ENCODE assay signal across 1 cellular context in the genomic region with DNA sequence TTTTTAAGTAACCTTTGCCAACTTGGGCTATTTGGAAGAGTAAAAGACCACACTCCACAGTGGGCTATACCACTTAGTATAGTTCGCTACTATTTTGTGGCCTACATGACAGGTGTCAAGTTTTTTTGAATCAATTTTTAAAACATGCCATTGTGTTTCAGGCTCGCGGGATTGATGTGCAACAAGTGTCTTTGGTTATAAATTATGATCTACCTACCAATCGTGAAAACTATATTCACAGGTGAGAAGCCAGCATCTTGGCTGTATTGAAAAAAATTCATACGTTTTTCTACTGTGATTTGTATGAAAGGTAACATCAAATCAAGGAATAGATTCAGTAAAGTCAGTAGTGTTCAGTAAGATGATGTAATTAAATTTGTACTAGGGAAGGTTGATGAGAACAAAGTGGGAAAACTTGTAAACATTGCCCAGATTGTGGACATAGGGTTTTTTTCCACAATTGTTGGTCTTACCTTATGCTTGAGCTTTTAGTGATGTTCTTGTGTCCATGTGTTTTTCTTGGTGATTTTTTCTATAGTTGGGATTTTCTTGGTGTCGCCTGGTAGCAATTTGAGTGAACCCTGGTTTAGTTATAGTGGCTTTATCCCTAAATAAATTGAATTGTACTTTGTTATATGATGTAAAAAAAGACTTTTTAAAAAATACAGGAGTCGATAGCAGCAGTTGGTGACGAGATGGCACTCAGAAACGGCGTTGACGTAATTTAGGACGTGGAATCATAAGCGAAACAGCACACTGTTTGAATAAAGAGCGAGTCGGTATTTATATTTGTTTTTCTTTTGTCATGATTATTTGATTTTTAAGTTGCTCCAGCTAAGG.
TF ChIP-seq lines count a peak whose summit lies in the region.

No MANE protein-coding gene starts in this region.

TF ChIP-seq in H1, 55 proteins besides CTCF, POLR2A, EP300 and RAD21:
- TF ChIP-seq RXRA (IDR thresholded peaks at IDR 0.05; ENCODE audit: insufficient read depth, low read depth, low read length), result no peak
- TF ChIP-seq POLR2AphosphoS5 (IDR thresholded peaks at IDR 0.05; ENCODE audit: low read depth, low read length), result peak; percentile 70
- TF ChIP-seq SP1 (IDR thresholded peaks at IDR 0.05; ENCODE audit: low read depth, low read length), result no peak
- TF ChIP-seq, protein P1, sequence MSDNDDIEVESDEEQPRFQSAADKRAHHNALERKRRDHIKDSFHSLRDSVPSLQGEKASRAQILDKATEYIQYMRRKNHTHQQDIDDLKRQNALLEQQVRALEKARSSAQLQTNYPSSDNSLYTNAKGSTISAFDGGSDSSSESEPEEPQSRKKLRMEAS (IDR thresholded peaks at IDR 0.05), result no peak
- peak; percentile 30 for TF ChIP-seq TAF7 (optimal IDR thresholded peaks at IDR 0.05; ENCODE audit: borderline replicate concordance, low read depth, low read length)
- no peak for TF ChIP-seq KDM5A (IDR thresholded peaks at IDR 0.05; ENCODE audit: low read length)
